In the genomic region with DNA sequence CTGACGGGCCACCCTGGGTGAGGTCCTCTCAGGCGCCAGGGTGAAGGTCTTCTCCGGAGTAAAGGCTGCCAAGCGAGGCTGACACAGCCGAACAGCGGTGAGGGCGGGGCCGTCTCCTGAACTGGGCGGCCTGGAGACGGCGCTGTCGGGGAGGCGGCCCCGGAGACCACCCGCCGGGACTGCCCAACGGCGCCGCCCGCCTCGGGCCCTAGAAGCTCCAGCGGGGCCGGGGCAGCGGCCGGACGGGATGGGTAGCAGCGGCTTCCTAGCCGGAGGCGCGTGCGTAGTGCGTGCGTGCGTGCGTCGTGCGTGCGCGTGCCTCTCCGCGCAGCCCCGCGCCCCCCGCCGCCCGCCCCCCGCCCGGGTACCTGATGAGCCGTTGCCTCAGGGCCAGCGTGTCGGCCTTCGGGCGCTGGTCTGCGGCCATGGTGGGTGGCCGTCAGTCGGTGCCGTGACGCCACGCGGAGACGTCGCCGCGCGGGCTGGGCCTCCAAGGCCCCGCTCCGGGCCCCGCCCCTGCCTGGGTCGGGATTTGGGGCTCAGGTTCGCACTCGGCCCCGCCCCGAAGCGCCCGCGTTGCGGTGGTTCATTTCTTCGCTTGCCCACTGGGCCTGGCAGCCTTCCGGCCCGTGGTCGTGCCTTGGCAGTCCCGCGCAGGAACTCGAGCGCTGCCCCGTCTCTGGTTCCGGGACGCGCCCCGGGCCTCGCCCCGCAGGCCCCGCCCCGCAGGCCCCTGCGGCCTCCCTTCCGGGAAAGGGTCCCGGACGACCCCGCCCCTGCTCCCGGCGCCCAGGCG, we compare ENCODE assay signal across 8 cellular contexts. TPM values are rescaled to one million over a fixed set of nuclear protein-coding genes. Genes with fewer than 3 reads are reported as not detected.
DNase-seq lines count a peak whose midpoint lies in the region; ATAC-seq and TF ChIP-seq lines count a peak whose summit lies in the region.

TSS of gene PHYKPL (minus strand) at position 679 of the 796 bp plus-strand sequence. CDS start at position 427, 252 bp downstream.

- no peaks in the 10 kb centered on the region for H3K9me3 ChIP-seq in tibial artery

- peak; percentile 26 for DNase-seq in DMS79 (lab: John Stamatoyannopoulos, UW)
- DNase-seq in HPDE6-E6E7 (ENCODE audit: extremely low spot score), result peak; percentile 62
- DNase-seq in SK-MEL-5 (ENCODE audit: low read depth, low spot score), result peak; percentile 56
- peak; percentile 72 for DNase-seq in activated naive CD4-positive, alpha-beta T cell treated with anti-CD3 and anti-CD28 coated beads, Interleukin-2, amount 50 U/mL, for 16 hours
- peak; percentile 55 for DNase-seq in globus pallidus (ENCODE audit: low spot score)
- no peak for DNase-seq in omental fat pad (ENCODE audit: low spot score)
- peak; percentile 56 to 84 for DNase-seq in tibial artery

- H3K4me3 ChIP-seq in tibial artery, result peak within 1 kb of the TSS; percentile 61 to 62

- H3K27ac ChIP-seq in tibial artery, result peak within 1 kb of the TSS; percentile 93 to 97

- H3K36me3 ChIP-seq in tibial artery, result peaks cover 9 to 35% (median 29%) of the 10 kb centered on the region in 3 donors

- H3K27me3 ChIP-seq in tibial artery, result no peaks in the 10 kb centered on the region

- intact Hi-C loops in tibial artery (cut with DNase I; ENCODE audit: low total_unique reads), result no loop called here

- ATAC-seq in GM19468 (IDR thresholded peaks at IDR 0.05; ENCODE audit: extremely low read depth, unreplicated experiment) (peak; percentile 44), omental fat pad (ENCODE audit: low FRiP score) (peak; percentile 67)

- peaks cover 6 to 40% (median 27%) of the 10 kb centered on the region in 4 donors for H3K4me1 ChIP-seq in tibial artery

- no peak for TF ChIP-seq CTCF in omental fat pad (IDR thresholded peaks at IDR 0.05)
- no peak for TF ChIP-seq CTCF in tibial artery (IDR thresholded peaks at IDR 0.05)

- in situ Hi-C loops in SK-MEL-5 (cut with HindIII; ENCODE audit: low pct_unique_long_range_greater_than_20kb, low sequenced_read_pairs), result no loop called here

RNA-seq across cellular contexts. Expression of gene PHYKPL, which starts in this region (rescaled TPM):
- 7.7 and 13.0 TPM in 2 replicates for total RNA-seq in SK-MEL-5 (2014; rRNA removed; shearing (Covaris generic))
- polyA plus RNA-seq in SK-MEL-5 (2015; cell fraction: cytosol; rRNA removed), result 10.0 and 11.2 TPM in 2 replicates
- polyA plus RNA-seq in SK-MEL-5 (2015; cell fraction: nucleus; rRNA removed), result 108 and 124 TPM in 2 replicates
- total RNA-seq in omental fat pad, result 100 to 1,000 TPM in 1 of 4 donors, 10 to 100 TPM in 3; 62.3 to 104 (median 82.0) TPM
